ENCODE assay signal across 1 cellular context in the genomic region with DNA sequence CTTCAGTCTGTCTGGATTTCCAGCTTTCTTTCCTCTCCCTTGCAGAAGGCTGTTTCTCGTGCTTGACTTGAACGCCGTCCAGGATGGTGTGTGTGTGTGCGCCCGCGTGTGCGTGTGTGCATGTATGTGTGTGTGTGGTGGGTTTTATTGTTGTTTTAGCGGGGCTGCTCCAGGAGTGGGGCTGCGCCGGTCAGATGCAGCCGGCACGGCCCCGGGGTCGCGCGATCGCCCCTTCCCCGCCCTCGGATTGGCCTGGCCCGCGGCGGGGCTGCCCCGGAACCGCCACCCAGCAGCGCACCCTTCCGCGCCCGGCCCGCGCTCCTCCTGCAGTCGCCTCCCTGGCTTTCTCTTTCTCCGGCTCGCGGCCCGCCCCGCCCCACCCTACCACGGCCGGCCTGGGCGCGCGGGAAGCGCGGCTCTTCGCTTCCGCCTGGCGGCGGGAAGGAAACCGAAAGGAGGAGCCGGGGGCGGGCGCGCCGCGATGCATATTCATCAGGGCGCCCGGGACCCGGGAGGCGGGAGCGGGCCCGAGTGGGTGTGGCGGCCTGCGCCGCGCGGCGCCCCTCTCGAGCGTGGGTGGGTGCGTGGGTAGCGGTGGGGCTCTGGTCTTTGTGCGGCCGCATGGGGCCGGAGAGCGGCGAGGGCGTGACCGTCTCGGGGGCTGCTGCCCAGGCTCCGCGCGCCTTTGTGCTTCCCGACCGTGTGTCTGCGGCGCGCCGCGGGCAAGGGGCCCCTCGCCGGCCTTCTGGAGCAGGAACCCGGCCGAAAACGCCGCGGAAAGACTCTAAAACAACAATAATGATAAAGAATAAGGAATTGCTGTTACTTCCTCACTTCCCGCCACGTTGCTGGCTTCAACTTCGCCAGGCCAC.
TF ChIP-seq lines count a peak whose summit lies in the region.

No MANE protein-coding gene starts in this region.

TF ChIP-seq in K562, 482 proteins besides CTCF, POLR2A, EP300 and RAD21 (continued from another document and continues in another):
- TF ChIP-seq ZNF124 (CRISPR knock-in tag; IDR thresholded peaks at IDR 0.05) (no peak), ZSCAN32 (CRISPR knock-in tag; IDR thresholded peaks at IDR 0.05) (no peak), POLR2H (tag; IDR thresholded peaks at IDR 0.05; ENCODE audit: low read depth) (no peak), MYNN (IDR thresholded peaks at IDR 0.05) (no peak), MYNN (CRISPR knock-in tag; IDR thresholded peaks at IDR 0.05) (no peak), CREB1 (IDR thresholded peaks at IDR 0.05) (no peak), CREB1 (CRISPR knock-in tag; IDR thresholded peaks at IDR 0.05) (no peak), JUND (IDR thresholded peaks at IDR 0.05; ENCODE audit: borderline replicate concordance, low read depth, low read length) (no peak), JUND (tag; IDR thresholded peaks at IDR 0.05; ENCODE audit: borderline replicate concordance, low read depth, low read length) (no peak; the same call in 2 of the 3 replicates), LARP7 (IDR thresholded peaks at IDR 0.05) (no peak), CHD4 (IDR thresholded peaks at IDR 0.05; ENCODE audit: insufficient read depth, insufficient replicate concordance, low read depth, low read length, poor library complexity, severe bottlenecking) (no peak), RAD51 (IDR thresholded peaks at IDR 0.05; ENCODE audit: borderline replicate concordance, low read depth) (no peak), PTBP1 (IDR thresholded peaks at IDR 0.05; ENCODE audit: low read depth, low read length) (no peak), RBM25 (IDR thresholded peaks at IDR 0.05; ENCODE audit: low read depth, low read length, severe bottlenecking) (peak; percentile 7), MBD2 (IDR thresholded peaks at IDR 0.05; ENCODE audit: borderline replicate concordance, low read depth) (no peak), SLC30A9 (CRISPR knock-in tag; IDR thresholded peaks at IDR 0.05) (no peak), CBFA2T3 (IDR thresholded peaks at IDR 0.05) (no peak), ZFX (CRISPR knock-in tag; IDR thresholded peaks at IDR 0.05) (peak; percentile 83)
- TF ChIP-seq, protein P1, sequence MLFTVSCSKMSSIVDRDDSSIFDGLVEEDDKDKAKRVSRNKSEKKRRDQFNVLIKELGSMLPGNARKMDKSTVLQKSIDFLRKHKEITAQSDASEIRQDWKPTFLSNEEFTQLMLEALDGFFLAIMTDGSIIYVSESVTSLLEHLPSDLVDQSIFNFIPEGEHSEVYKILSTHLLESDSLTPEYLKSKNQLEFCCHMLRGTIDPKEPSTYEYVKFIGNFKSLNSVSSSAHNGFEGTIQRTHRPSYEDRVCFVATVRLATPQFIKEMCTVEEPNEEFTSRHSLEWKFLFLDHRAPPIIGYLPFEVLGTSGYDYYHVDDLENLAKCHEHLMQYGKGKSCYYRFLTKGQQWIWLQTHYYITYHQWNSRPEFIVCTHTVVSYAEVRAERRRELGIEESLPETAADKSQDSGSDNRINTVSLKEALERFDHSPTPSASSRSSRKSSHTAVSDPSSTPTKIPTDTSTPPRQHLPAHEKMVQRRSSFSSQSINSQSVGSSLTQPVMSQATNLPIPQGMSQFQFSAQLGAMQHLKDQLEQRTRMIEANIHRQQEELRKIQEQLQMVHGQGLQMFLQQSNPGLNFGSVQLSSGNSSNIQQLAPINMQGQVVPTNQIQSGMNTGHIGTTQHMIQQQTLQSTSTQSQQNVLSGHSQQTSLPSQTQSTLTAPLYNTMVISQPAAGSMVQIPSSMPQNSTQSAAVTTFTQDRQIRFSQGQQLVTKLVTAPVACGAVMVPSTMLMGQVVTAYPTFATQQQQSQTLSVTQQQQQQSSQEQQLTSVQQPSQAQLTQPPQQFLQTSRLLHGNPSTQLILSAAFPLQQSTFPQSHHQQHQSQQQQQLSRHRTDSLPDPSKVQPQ (CRISPR knock-in tag; IDR thresholded peaks at IDR 0.05; ENCODE audit: borderline replicate concordance) = no peak
- TF ChIP-seq, protein P2, sequence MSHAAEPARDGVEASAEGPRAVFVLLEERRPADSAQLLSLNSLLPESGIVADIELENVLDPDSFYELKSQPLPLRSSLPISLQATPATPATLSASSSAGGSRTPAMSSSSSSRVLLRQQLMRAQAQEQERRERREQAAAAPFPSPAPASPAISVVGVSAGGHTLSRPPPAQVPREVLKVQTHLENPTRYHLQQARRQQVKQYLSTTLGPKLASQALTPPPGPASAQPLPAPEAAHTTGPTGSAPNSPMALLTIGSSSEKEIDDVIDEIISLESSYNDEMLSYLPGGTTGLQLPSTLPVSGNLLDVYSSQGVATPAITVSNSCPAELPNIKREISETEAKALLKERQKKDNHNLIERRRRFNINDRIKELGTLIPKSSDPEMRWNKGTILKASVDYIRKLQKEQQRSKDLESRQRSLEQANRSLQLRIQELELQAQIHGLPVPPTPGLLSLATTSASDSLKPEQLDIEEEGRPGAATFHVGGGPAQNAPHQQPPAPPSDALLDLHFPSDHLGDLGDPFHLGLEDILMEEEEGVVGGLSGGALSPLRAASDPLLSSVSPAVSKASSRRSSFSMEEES (CRISPR knock-in tag; IDR thresholded peaks at IDR 0.05) = no peak
- TF ChIP-seq, protein P3, sequence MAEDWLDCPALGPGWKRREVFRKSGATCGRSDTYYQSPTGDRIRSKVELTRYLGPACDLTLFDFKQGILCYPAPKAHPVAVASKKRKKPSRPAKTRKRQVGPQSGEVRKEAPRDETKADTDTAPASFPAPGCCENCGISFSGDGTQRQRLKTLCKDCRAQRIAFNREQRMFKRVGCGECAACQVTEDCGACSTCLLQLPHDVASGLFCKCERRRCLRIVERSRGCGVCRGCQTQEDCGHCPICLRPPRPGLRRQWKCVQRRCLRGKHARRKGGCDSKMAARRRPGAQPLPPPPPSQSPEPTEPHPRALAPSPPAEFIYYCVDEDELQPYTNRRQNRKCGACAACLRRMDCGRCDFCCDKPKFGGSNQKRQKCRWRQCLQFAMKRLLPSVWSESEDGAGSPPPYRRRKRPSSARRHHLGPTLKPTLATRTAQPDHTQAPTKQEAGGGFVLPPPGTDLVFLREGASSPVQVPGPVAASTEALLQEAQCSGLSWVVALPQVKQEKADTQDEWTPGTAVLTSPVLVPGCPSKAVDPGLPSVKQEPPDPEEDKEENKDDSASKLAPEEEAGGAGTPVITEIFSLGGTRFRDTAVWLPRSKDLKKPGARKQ (CRISPR knock-in tag; IDR thresholded peaks at IDR 0.05) = no peak
- TF ChIP-seq, protein P4, sequence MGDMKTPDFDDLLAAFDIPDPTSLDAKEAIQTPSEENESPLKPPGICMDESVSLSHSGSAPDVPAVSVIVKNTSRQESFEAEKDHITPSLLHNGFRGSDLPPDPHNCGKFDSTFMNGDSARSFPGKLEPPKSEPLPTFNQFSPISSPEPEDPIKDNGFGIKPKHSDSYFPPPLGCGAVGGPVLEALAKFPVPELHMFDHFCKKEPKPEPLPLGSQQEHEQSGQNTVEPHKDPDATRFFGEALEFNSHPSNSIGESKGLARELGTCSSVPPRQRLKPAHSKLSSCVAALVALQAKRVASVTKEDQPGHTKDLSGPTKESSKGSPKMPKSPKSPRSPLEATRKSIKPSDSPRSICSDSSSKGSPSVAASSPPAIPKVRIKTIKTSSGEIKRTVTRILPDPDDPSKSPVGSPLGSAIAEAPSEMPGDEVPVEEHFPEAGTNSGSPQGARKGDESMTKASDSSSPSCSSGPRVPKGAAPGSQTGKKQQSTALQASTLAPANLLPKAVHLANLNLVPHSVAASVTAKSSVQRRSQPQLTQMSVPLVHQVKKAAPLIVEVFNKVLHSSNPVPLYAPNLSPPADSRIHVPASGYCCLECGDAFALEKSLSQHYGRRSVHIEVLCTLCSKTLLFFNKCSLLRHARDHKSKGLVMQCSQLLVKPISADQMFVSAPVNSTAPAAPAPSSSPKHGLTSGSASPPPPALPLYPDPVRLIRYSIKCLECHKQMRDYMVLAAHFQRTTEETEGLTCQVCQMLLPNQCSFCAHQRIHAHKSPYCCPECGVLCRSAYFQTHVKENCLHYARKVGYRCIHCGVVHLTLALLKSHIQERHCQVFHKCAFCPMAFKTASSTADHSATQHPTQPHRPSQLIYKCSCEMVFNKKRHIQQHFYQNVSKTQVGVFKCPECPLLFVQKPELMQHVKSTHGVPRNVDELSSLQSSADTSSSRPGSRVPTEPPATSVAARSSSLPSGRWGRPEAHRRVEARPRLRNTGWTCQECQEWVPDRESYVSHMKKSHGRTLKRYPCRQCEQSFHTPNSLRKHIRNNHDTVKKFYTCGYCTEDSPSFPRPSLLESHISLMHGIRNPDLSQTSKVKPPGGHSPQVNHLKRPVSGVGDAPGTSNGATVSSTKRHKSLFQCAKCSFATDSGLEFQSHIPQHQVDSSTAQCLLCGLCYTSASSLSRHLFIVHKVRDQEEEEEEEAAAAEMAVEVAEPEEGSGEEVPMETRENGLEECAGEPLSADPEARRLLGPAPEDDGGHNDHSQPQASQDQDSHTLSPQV (IDR thresholded peaks at IDR 0.05) = no peak
- TF ChIP-seq, protein P5, sequence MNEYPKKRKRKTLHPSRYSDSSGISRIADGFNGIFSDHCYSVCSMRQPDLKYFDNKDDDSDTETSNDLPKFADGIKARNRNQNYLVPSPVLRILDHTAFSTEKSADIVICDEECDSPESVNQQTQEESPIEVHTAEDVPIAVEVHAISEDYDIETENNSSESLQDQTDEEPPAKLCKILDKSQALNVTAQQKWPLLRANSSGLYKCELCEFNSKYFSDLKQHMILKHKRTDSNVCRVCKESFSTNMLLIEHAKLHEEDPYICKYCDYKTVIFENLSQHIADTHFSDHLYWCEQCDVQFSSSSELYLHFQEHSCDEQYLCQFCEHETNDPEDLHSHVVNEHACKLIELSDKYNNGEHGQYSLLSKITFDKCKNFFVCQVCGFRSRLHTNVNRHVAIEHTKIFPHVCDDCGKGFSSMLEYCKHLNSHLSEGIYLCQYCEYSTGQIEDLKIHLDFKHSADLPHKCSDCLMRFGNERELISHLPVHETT (CRISPR knock-in tag; conservative IDR thresholded peaks at IDR 0.05 in 1 of 2, IDR thresholded peaks at IDR 0.05 in 1 of 2) = 0 out of 4 replicates have a peak, but pooled peaks of 1 of the 2 experiments have one; percentile 6
- TF ChIP-seq, protein P6, sequence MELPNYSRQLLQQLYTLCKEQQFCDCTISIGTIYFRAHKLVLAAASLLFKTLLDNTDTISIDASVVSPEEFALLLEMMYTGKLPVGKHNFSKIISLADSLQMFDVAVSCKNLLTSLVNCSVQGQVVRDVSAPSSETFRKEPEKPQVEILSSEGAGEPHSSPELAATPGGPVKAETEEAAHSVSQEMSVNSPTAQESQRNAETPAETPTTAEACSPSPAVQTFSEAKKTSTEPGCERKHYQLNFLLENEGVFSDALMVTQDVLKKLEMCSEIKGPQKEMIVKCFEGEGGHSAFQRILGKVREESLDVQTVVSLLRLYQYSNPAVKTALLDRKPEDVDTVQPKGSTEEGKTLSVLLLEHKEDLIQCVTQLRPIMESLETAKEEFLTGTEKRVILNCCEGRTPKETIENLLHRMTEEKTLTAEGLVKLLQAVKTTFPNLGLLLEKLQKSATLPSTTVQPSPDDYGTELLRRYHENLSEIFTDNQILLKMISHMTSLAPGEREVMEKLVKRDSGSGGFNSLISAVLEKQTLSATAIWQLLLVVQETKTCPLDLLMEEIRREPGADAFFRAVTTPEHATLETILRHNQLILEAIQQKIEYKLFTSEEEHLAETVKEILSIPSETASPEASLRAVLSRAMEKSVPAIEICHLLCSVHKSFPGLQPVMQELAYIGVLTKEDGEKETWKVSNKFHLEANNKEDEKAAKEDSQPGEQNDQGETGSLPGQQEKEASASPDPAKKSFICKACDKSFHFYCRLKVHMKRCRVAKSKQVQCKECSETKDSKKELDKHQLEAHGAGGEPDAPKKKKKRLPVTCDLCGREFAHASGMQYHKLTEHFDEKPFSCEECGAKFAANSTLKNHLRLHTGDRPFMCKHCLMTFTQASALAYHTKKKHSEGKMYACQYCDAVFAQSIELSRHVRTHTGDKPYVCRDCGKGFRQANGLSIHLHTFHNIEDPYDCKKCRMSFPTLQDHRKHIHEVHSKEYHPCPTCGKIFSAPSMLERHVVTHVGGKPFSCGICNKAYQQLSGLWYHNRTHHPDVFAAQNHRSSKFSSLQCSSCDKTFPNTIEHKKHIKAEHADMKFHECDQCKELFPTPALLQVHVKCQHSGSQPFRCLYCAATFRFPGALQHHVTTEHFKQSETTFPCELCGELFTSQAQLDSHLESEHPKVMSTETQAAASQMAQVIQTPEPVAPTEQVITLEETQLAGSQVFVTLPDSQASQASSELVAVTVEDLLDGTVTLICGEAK (IDR thresholded peaks at IDR 0.05) = no peak; the same call in 1 of the 2 replicates
- TF ChIP-seq, protein P6 (CRISPR knock-in tag; IDR thresholded peaks at IDR 0.05) = no peak
- TF ChIP-seq, protein P7, sequence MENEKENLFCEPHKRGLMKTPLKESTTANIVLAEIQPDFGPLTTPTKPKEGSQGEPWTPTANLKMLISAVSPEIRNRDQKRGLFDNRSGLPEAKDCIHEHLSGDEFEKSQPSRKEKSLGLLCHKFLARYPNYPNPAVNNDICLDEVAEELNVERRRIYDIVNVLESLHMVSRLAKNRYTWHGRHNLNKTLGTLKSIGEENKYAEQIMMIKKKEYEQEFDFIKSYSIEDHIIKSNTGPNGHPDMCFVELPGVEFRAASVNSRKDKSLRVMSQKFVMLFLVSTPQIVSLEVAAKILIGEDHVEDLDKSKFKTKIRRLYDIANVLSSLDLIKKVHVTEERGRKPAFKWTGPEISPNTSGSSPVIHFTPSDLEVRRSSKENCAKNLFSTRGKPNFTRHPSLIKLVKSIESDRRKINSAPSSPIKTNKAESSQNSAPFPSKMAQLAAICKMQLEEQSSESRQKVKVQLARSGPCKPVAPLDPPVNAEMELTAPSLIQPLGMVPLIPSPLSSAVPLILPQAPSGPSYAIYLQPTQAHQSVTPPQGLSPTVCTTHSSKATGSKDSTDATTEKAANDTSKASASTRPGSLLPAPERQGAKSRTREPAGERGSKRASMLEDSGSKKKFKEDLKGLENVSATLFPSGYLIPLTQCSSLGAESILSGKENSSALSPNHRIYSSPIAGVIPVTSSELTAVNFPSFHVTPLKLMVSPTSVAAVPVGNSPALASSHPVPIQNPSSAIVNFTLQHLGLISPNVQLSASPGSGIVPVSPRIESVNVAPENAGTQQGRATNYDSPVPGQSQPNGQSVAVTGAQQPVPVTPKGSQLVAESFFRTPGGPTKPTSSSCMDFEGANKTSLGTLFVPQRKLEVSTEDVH (IDR thresholded peaks at IDR 0.05; ENCODE audit: low read depth, partially characterized antibody) = no peak
